In the genomic region with DNA sequence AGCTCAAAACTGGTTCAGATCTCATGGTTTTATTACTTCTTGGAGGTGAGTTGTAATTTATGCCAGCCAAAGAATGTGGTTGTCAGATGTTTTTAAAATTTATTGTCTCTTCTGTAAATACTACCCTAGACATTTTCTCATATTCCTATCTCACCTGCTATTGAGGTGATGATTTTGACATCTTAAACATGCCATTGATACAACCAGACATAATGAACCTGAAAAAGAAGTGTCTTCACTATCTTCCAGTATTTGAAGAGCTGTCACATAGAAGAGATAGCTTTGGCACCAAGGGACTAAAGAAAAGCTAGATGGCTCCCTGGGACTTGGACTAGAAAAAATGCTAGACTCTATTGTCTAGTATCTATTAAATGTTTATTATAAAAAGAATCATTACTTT, we compare ENCODE assay signal across 35 cellular contexts.
"Had no signal": no experiment of that assay in that cellular context is flagged by ENCODE, and none has a peak within 500 bp of the region (broad histone marks: within the 10 kb centered on the region; RNA-seq: fewer than 3 reads in every experiment).

No MANE protein-coding gene starts in this region.

- H3K27me3 ChIP-seq: MG63 had no signal

- H3K9me3 ChIP-seq: MG63 had no signal

- H3K4me3 ChIP-seq: MG63 had no signal

- DNase-seq: Karpas-422, Kasumi-1, MG63, MM.1S, MV-4-11, NCI-H1048, NCI-H1092, NCI-H1092 treated with DMSO at 0.1 percent for 48 hours, NCI-H1105, NCI-H1105 treated with DMSO at 0.1 percent for 48 hours, NCI-H1417, NCI-H1417 treated with DMSO at 0.1 percent for 48 hours, NCI-H1436, NCI-H1436 treated with DMSO at 0.1 percent for 48 hours, NCI-H146, NCI-H1694, NCI-H1694 treated with DMSO at 0.1 percent for 48 hours, NCI-H187, NCI-H187 treated with DMSO at 0.1 percent for 48 hours, NCI-H1930, NCI-H2029, NCI-H2029 treated with DMSO at 0.1 percent for 48 hours, NCI-H2081, NCI-H2081 treated with DMSO at 0.1 percent for 48 hours, NCI-H2107, NCI-H2171, NCI-H2171 treated with DMSO at 0.1 percent for 48 hours, NCI-H2227 treated with DMSO at 0.1 percent for 48 hours, NCI-H226, NCI-H345, NCI-H446, NCI-H446 treated with DMSO at 0.1 percent for 48 hours, NCI-H510A, NCI-H510A treated with DMSO at 0.1 percent for 48 hours, NCI-H524 had no signal
